Comparison of ENCODE assay signal across 23 cellular contexts in genomic region chr6:52310932-52311331, GRCh38. TPM values are rescaled to one million over a fixed set of nuclear protein-coding genes. Genes with fewer than 3 reads are reported as not detected.
DNase-seq lines count a peak whose midpoint lies in the region; ATAC-seq and TF ChIP-seq lines count a peak whose summit lies in the region.
"Had no signal": no experiment of that assay in that cellular context is flagged by ENCODE, and none has a peak within 500 bp of the region (broad histone marks: within the 10 kb centered on the region; RNA-seq: fewer than 3 reads in every experiment).

No MANE protein-coding gene starts in this region.

- TF ChIP-seq CTCF in foreskin fibroblast (IDR thresholded peaks at IDR 0.05; ENCODE audit: low read depth, low read length): no peak
- TF ChIP-seq CTCF in lower lobe of right lung (IDR thresholded peaks at IDR 0.05): no peak

- H3K9me3 ChIP-seq in lower lobe of right lung: no peaks in the 10 kb centered on the region
- H3K9me3 ChIP-seq: adrenal gland, BLaER1, sigmoid colon, thyroid gland had no signal

- H3K27me3 ChIP-seq in lower lobe of right lung (ENCODE audit: low read depth): no peaks in the 10 kb centered on the region
- H3K27me3 ChIP-seq: adrenal gland, BLaER1, sigmoid colon, thyroid gland had no signal

- H3K36me3 ChIP-seq in lower lobe of right lung: no peaks in the 10 kb centered on the region
- H3K36me3 ChIP-seq: adrenal gland, BLaER1, sigmoid colon, thyroid gland had no signal

- peaks cover 23% of the 10 kb centered on the region for H3K4me1 ChIP-seq in lower lobe of right lung
- H3K4me1 ChIP-seq: adrenal gland had no signal

- H3K4me3 ChIP-seq in foreskin fibroblast (ENCODE audit: low read depth in 1 of 2, low read length in 2 of 2) (no peak overlapping the region), lower lobe of right lung (no peak overlapping the region)
- H3K4me3 ChIP-seq: adrenal gland, BLaER1, sigmoid colon, thyroid gland had no signal

- DNase-seq in KG1 (lab: John Stamatoyannopoulos, UW): peak; percentile 31
- DNase-seq in SK-MEL-5 (ENCODE audit: low read depth, low spot score): peak; percentile 65
- peak; percentile 42 for DNase-seq in epidermal melanocyte (ENCODE audit: insufficient read length, low spot score)
- peak in 7 of 10 donors; percentile 17 to 79 (median 25) for DNase-seq in posterior cingulate gyrus
- DNase-seq in foreskin fibroblast: no peak
- no peak for DNase-seq in lower lobe of right lung
- no peak for DNase-seq in NCI-H2171 (lab: John Stamatoyannopoulos, UW)
- DNase-seq: activated CD4-positive, alpha-beta T cell treated with anti-CD3 and anti-CD28 coated beads, Interleukin-2, amount 50 U/mL, for 4 hours; activated T-cell treated with anti-CD3 and anti-CD28 coated beads, Interleukin-2, amount 50 U/mL, for 48 hours; cerebellar nuclear complex; GOT3; mesendoderm; NCI-H1092 treated with DMSO at 0.1 percent for 48 hours; NCI-H2107; NCI-H748 treated with DMSO at 0.1 percent for 48 hours; sigmoid colon; stimulated activated CD4-positive, alpha-beta T cell treated with anti-CD3 and anti-CD28 coated beads, Interleukin-2, amount 100 ng/mL, for 48 hours; stimulated activated CD8-positive, alpha-beta memory T cell treated with anti-CD3 and anti-CD28 coated beads, Interleukin-4, amount 100 ng/mL, for 48 hours; T1000; thyroid gland had no signal

- in situ Hi-C loops in SK-MEL-5 (cut with HindIII; ENCODE audit: low pct_unique_long_range_greater_than_20kb, low sequenced_read_pairs): no loop called here

- no peak for ATAC-seq in lower lobe of right lung
- ATAC-seq in GM18502 (IDR thresholded peaks at IDR 0.05; ENCODE audit: poor library complexity, unreplicated experiment): no peak

- no peak overlapping the region for H3K27ac ChIP-seq in lower lobe of right lung
- H3K27ac ChIP-seq: adrenal gland, BLaER1, sigmoid colon, thyroid gland had no signal

- intact Hi-C loops in posterior cingulate gyrus (cut with DNase I) (no loop called here), lower lobe of right lung (cut with DNase I) (no loop called here)

RNA-seq across cellular contexts. Expression of gene MCM3, which starts 26.4 kb away (rescaled TPM):
- 109 and 113 TPM in 2 replicates for total RNA-seq in SK-MEL-5 (2014; rRNA removed; shearing (Covaris generic))
- polyA plus RNA-seq in SK-MEL-5 (2015; cell fraction: cytosol; rRNA removed): 115 and 124 TPM in 2 replicates
- 141 and 154 TPM in 2 replicates for polyA plus RNA-seq in SK-MEL-5 (2015; cell fraction: nucleus; rRNA removed)
- 25.6 TPM for total RNA-seq in lower lobe of right lung

RNA-seq across cellular contexts. Expression of gene PAQR8, which starts 51.0 kb away (rescaled TPM):
- total RNA-seq in SK-MEL-5 (2014; rRNA removed; shearing (Covaris generic)): 25.7 and 25.8 TPM in 2 replicates
- 27.8 and 34.8 TPM in 2 replicates for polyA plus RNA-seq in SK-MEL-5 (2015; cell fraction: cytosol; rRNA removed)
- polyA plus RNA-seq in SK-MEL-5 (2015; cell fraction: nucleus; rRNA removed): 8.2 and 9.4 TPM in 2 replicates
- 6.8 TPM for total RNA-seq in lower lobe of right lung

Comparison
In these comparisons a context has a peak if more than half of its experiments do, and no peak if none do; other contexts are left out.
1. DNase-seq: peak in KG1 (single experiment), SK-MEL-5 (single experiment), epidermal melanocyte (single experiment) and posterior cingulate gyrus (7 of 10); none in foreskin fibroblast (0 of 2), lower lobe of right lung (single experiment) and NCI-H2171 (single experiment).